In the genomic region with DNA sequence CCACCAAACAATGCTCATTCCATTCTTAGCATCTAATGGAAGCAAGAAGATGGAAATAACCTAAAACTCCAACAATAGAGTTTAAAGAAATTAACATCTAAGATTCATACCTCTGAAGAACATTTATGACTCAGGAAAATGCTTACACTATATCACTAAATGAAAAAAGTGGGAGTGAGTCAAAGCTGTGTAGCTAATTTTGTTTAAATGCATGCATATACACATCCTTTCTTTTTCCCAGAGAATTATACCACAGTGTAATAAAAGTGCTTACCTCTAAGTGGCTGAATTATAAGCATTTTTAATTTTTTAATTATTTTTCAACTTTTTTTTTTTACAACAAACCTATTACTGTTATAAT, we compare ENCODE assay signal across 3 cellular contexts.
TF ChIP-seq lines count a peak whose summit lies in the region.

No MANE protein-coding gene starts in this region.

TF ChIP-seq in SK-N-SH, 30 proteins besides CTCF, POLR2A, EP300 and RAD21:
- TF ChIP-seq, protein P1, sequence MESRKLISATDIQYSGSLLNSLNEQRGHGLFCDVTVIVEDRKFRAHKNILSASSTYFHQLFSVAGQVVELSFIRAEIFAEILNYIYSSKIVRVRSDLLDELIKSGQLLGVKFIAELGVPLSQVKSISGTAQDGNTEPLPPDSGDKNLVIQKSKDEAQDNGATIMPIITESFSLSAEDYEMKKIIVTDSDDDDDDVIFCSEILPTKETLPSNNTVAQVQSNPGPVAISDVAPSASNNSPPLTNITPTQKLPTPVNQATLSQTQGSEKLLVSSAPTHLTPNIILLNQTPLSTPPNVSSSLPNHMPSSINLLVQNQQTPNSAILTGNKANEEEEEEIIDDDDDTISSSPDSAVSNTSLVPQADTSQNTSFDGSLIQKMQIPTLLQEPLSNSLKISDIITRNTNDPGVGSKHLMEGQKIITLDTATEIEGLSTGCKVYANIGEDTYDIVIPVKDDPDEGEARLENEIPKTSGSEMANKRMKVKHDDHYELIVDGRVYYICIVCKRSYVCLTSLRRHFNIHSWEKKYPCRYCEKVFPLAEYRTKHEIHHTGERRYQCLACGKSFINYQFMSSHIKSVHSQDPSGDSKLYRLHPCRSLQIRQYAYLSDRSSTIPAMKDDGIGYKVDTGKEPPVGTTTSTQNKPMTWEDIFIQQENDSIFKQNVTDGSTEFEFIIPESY (IDR thresholded peaks at IDR 0.05; ENCODE audit: borderline replicate concordance, low read depth): no peak
- TF ChIP-seq RXRA (IDR thresholded peaks at IDR 0.05; ENCODE audit: borderline replicate concordance, low read depth) (no peak), RFX5 (IDR thresholded peaks at IDR 0.05; ENCODE audit: low read length) (no peak), POLR2AphosphoS5 (IDR thresholded peaks at IDR 0.05; ENCODE audit: low read depth, low read length) (no peak), TCF12 (IDR thresholded peaks at IDR 0.05) (no peak), GABPA (IDR thresholded peaks at IDR 0.05; ENCODE audit: low read depth) (no peak)
- TF ChIP-seq, protein P2, sequence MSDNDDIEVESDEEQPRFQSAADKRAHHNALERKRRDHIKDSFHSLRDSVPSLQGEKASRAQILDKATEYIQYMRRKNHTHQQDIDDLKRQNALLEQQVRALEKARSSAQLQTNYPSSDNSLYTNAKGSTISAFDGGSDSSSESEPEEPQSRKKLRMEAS (IDR thresholded peaks at IDR 0.05; ENCODE audit: low read depth): no peak

TF ChIP-seq in SK-N-SH treated with all-trans-retinoic acid at 6 μM for 48 hours, 23 proteins besides CTCF, POLR2A, EP300 and RAD21:
- no peak for TF ChIP-seq ZNF565 (CRISPR knock-in tag; conservative IDR thresholded peaks at IDR 0.05; ENCODE audit: low read depth)
- TF ChIP-seq ARNTL (CRISPR knock-in tag; IDR thresholded peaks at IDR 0.05; ENCODE audit: borderline replicate concordance, low read depth): no peak
- no peak for TF ChIP-seq OSR1 (CRISPR knock-in tag; IDR thresholded peaks at IDR 0.05)

TF ChIP-seq in H1, 55 proteins besides CTCF, POLR2A, EP300 and RAD21:
- TF ChIP-seq, protein P2 (IDR thresholded peaks at IDR 0.05): no peak
- TF ChIP-seq SAP30 (IDR thresholded peaks at IDR 0.05; ENCODE audit: insufficient read depth, insufficient replicate concordance, low read length) (no peak), JUN (IDR thresholded peaks at IDR 0.05; ENCODE audit: low read depth, low read length) (no peak), TAF7 (optimal IDR thresholded peaks at IDR 0.05; ENCODE audit: borderline replicate concordance, low read depth, low read length) (no peak), CTBP2 (IDR thresholded peaks at IDR 0.05; ENCODE audit: borderline replicate concordance, insufficient read depth, insufficient read length, low read length) (no peak), SP4 (IDR thresholded peaks at IDR 0.05; ENCODE audit: low read length) (no peak), NRF1 (IDR thresholded peaks at IDR 0.05; ENCODE audit: low read depth, low read length) (no peak), KDM5A (IDR thresholded peaks at IDR 0.05; ENCODE audit: low read length) (no peak), CEBPB (IDR thresholded peaks at IDR 0.05; ENCODE audit: low read depth, low read length) (no peak), RBBP5 (IDR thresholded peaks at IDR 0.05; ENCODE audit: borderline replicate concordance, low read depth, low read length) (no peak), GABPA (IDR thresholded peaks at IDR 0.05; ENCODE audit: borderline replicate concordance, insufficient read depth, low read length) (no peak), ASH2L (IDR thresholded peaks at IDR 0.05; ENCODE audit: low read length) (no peak), RFX5 (IDR thresholded peaks at IDR 0.05; ENCODE audit: borderline replicate concordance, low read depth, low read length) (no peak), CBX8 (IDR thresholded peaks at IDR 0.05; ENCODE audit: borderline replicate concordance, low read depth, low read length) (no peak), PHF8 (conservative IDR thresholded peaks at IDR 0.05; ENCODE audit: low read depth, low read length) (no peak), POLR2AphosphoS5 (IDR thresholded peaks at IDR 0.05; ENCODE audit: low read depth, low read length) (no peak), TAF1 (IDR thresholded peaks at IDR 0.05; ENCODE audit: low read depth, low read length) (no peak)
- TF ChIP-seq, protein P3, sequence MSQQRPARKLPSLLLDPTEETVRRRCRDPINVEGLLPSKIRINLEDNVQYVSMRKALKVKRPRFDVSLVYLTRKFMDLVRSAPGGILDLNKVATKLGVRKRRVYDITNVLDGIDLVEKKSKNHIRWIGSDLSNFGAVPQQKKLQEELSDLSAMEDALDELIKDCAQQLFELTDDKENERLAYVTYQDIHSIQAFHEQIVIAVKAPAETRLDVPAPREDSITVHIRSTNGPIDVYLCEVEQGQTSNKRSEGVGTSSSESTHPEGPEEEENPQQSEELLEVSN (IDR thresholded peaks at IDR 0.05): no peak
- TF ChIP-seq, protein P4, sequence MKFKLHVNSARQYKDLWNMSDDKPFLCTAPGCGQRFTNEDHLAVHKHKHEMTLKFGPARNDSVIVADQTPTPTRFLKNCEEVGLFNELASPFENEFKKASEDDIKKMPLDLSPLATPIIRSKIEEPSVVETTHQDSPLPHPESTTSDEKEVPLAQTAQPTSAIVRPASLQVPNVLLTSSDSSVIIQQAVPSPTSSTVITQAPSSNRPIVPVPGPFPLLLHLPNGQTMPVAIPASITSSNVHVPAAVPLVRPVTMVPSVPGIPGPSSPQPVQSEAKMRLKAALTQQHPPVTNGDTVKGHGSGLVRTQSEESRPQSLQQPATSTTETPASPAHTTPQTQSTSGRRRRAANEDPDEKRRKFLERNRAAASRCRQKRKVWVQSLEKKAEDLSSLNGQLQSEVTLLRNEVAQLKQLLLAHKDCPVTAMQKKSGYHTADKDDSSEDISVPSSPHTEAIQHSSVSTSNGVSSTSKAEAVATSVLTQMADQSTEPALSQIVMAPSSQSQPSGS (IDR thresholded peaks at IDR 0.05; ENCODE audit: low read length): no peak
- TF ChIP-seq, protein P5, sequence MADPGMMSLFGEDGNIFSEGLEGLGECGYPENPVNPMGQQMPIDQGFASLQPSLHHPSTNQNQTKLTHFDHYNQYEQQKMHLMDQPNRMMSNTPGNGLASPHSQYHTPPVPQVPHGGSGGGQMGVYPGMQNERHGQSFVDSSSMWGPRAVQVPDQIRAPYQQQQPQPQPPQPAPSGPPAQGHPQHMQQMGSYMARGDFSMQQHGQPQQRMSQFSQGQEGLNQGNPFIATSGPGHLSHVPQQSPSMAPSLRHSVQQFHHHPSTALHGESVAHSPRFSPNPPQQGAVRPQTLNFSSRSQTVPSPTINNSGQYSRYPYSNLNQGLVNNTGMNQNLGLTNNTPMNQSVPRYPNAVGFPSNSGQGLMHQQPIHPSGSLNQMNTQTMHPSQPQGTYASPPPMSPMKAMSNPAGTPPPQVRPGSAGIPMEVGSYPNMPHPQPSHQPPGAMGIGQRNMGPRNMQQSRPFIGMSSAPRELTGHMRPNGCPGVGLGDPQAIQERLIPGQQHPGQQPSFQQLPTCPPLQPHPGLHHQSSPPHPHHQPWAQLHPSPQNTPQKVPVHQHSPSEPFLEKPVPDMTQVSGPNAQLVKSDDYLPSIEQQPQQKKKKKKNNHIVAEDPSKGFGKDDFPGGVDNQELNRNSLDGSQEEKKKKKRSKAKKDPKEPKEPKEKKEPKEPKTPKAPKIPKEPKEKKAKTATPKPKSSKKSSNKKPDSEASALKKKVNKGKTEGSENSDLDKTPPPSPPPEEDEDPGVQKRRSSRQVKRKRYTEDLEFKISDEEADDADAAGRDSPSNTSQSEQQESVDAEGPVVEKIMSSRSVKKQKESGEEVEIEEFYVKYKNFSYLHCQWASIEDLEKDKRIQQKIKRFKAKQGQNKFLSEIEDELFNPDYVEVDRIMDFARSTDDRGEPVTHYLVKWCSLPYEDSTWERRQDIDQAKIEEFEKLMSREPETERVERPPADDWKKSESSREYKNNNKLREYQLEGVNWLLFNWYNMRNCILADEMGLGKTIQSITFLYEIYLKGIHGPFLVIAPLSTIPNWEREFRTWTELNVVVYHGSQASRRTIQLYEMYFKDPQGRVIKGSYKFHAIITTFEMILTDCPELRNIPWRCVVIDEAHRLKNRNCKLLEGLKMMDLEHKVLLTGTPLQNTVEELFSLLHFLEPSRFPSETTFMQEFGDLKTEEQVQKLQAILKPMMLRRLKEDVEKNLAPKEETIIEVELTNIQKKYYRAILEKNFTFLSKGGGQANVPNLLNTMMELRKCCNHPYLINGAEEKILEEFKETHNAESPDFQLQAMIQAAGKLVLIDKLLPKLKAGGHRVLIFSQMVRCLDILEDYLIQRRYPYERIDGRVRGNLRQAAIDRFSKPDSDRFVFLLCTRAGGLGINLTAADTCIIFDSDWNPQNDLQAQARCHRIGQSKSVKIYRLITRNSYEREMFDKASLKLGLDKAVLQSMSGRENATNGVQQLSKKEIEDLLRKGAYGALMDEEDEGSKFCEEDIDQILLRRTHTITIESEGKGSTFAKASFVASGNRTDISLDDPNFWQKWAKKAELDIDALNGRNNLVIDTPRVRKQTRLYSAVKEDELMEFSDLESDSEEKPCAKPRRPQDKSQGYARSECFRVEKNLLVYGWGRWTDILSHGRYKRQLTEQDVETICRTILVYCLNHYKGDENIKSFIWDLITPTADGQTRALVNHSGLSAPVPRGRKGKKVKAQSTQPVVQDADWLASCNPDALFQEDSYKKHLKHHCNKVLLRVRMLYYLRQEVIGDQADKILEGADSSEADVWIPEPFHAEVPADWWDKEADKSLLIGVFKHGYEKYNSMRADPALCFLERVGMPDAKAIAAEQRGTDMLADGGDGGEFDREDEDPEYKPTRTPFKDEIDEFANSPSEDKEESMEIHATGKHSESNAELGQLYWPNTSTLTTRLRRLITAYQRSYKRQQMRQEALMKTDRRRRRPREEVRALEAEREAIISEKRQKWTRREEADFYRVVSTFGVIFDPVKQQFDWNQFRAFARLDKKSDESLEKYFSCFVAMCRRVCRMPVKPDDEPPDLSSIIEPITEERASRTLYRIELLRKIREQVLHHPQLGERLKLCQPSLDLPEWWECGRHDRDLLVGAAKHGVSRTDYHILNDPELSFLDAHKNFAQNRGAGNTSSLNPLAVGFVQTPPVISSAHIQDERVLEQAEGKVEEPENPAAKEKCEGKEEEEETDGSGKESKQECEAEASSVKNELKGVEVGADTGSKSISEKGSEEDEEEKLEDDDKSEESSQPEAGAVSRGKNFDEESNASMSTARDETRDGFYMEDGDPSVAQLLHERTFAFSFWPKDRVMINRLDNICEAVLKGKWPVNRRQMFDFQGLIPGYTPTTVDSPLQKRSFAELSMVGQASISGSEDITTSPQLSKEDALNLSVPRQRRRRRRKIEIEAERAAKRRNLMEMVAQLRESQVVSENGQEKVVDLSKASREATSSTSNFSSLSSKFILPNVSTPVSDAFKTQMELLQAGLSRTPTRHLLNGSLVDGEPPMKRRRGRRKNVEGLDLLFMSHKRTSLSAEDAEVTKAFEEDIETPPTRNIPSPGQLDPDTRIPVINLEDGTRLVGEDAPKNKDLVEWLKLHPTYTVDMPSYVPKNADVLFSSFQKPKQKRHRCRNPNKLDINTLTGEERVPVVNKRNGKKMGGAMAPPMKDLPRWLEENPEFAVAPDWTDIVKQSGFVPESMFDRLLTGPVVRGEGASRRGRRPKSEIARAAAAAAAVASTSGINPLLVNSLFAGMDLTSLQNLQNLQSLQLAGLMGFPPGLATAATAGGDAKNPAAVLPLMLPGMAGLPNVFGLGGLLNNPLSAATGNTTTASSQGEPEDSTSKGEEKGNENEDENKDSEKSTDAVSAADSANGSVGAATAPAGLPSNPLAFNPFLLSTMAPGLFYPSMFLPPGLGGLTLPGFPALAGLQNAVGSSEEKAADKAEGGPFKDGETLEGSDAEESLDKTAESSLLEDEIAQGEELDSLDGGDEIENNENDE (IDR thresholded peaks at IDR 0.05; ENCODE audit: insufficient replicate concordance, low read length): no peak
